ENCODE assay signal across 17 cellular contexts in the genomic region with DNA sequence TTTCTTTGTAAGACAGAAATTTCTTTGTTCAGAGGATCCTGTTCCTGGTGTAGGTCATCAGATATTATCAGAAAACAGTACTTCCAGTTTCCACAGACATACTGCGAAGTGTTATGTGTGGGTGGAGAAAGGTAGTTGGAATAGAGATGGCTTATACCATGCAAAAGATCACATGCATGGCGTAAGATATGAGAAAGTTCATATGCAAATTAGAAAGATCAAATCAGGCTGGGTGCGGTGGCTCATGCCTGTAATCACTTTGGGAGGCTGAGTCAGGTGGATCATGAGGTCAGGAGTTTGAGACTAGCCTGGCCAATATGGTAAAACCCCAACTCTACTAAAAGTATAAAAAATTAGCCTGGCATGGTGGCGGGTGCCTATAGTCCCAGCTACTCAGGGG.
DNase-seq lines count a peak whose midpoint lies in the region; ATAC-seq and TF ChIP-seq lines count a peak whose summit lies in the region.
"Had no signal": no experiment of that assay in that cellular context is flagged by ENCODE, and none has a peak within 500 bp of the region (broad histone marks: within the 10 kb centered on the region; RNA-seq: fewer than 3 reads in every experiment).

No MANE protein-coding gene starts in this region.

- no peak overlapping the region for H3K27ac Mint-ChIP-seq in activated T-cell treated with anti-CD3 and anti-CD28 coated beads, Interleukin-2, amount 50 U/mL, for 24 hours

- no peak for TF ChIP-seq EP300 in esophagus muscularis mucosa (IDR thresholded peaks at IDR 0.05)
- TF ChIP-seq EP300 in sigmoid colon (IDR thresholded peaks at IDR 0.05) = no peak

- H3K36me3 ChIP-seq in esophagus muscularis mucosa (no peaks in the 10 kb centered on the region), sigmoid colon (no peaks in the 10 kb centered on the region)

- H3K4me1 Mint-ChIP-seq in activated T-cell treated with anti-CD3 and anti-CD28 coated beads, Interleukin-2, amount 50 U/mL, for 24 hours (ENCODE audit: low read depth) = peaks cover 12% of the 10 kb centered on the region

- no peaks in the 10 kb centered on the region for H3K4me1 ChIP-seq in esophagus muscularis mucosa
- no peaks in the 10 kb centered on the region for H3K4me1 ChIP-seq in sigmoid colon
- H3K4me1 ChIP-seq: Caco-2 had no signal

- peak; percentile 25 for DNase-seq in activated T-cell treated with anti-CD3 and anti-CD28 coated beads for 48 hours (ENCODE audit: low read depth)
- DNase-seq in activated T-cell treated with anti-CD3 and anti-CD28 coated beads, Interleukin-2, amount 50 U/mL, for 24 hours = no peak
- peak; percentile 41 for DNase-seq in COLO829 (ENCODE audit: low spot score)
- DNase-seq in esophagus muscularis mucosa (ENCODE audit: extremely low spot score) = peak; percentile 8
- DNase-seq in NCI-H526 treated with DMSO at 0.1 percent for 48 hours (lab: John Stamatoyannopoulos, UW) = no peak
- DNase-seq in sigmoid colon = no peak
- DNase-seq: Caco-2, DMS153, KBM-7, NCI-H1417 treated with DMSO at 0.1 percent for 48 hours, NCI-H2029, NCI-H2171, NCI-H446 treated with DMSO at 0.1 percent for 48 hours, NCI-H774, PC-9 had no signal

- no peaks in the 10 kb centered on the region for H3K27me3 ChIP-seq in esophagus muscularis mucosa
- no peaks in the 10 kb centered on the region for H3K27me3 ChIP-seq in sigmoid colon

- ATAC-seq in GM19351 (IDR thresholded peaks at IDR 0.05; ENCODE audit: unreplicated experiment) (peak; percentile 75), GM21367 (IDR thresholded peaks at IDR 0.05; ENCODE audit: unreplicated experiment) (no peak)

- WGBS in esophagus muscularis mucosa = 89% methylated on average over 4 of the region's 4 CpGs
- 81 to 88% methylated on average over 4 of the region's 4 CpGs for WGBS in sigmoid colon, 2 donors

- H3K9me3 ChIP-seq in esophagus muscularis mucosa = no peaks in the 10 kb centered on the region
- H3K9me3 ChIP-seq in sigmoid colon = no peaks in the 10 kb centered on the region
- H3K9me3 ChIP-seq: Caco-2 had no signal

- TF ChIP-seq CTCF in esophagus muscularis mucosa (IDR thresholded peaks at IDR 0.05) = no peak
- TF ChIP-seq CTCF in sigmoid colon (IDR thresholded peaks at IDR 0.05) = no peak

- H3K27ac ChIP-seq in esophagus muscularis mucosa (replicated peaks in 1 of 4) = no peak overlapping the region
- H3K27ac ChIP-seq in sigmoid colon = no peak overlapping the region
- H3K27ac ChIP-seq: PC-9 had no signal

- TF ChIP-seq POLR2A in esophagus muscularis mucosa (IDR thresholded peaks at IDR 0.05; ENCODE audit: low read depth) (no peak), sigmoid colon (IDR thresholded peaks at IDR 0.05) (no peak)

- H3K4me3 Mint-ChIP-seq in activated T-cell treated with anti-CD3 and anti-CD28 coated beads, Interleukin-2, amount 50 U/mL, for 24 hours = no peak overlapping the region

- no peak overlapping the region for H3K4me3 ChIP-seq in esophagus muscularis mucosa
- no peak overlapping the region for H3K4me3 ChIP-seq in sigmoid colon
- H3K4me3 ChIP-seq: PC-9 had no signal

- no peaks in the 10 kb centered on the region for H3K9me3 Mint-ChIP-seq in activated T-cell treated with anti-CD3 and anti-CD28 coated beads, Interleukin-2, amount 50 U/mL, for 24 hours

- H3K36me3 Mint-ChIP-seq in activated T-cell treated with anti-CD3 and anti-CD28 coated beads, Interleukin-2, amount 50 U/mL, for 24 hours (ENCODE audit: low read depth) = no peaks in the 10 kb centered on the region

- intact Hi-C loops in esophagus muscularis mucosa (cut with DNase I) = loop anchor here (5.0 kb wide), 1 partner anchor 53 kb away; no protein-coding TSS in a partner anchor
- intact Hi-C loops in sigmoid colon (cut with DNase I) = no loop called here

- peaks cover 4% of the 10 kb centered on the region for H3K27me3 Mint-ChIP-seq in activated T-cell treated with anti-CD3 and anti-CD28 coated beads, Interleukin-2, amount 50 U/mL, for 24 hours

Comparison
In these comparisons a context has a peak if more than half of its experiments do, and no peak if none do; other contexts are left out.
1. DNase-seq: peak in activated T-cell treated with anti-CD3 and anti-CD28 coated beads for 48 hours (single experiment), COLO829 (single experiment) and esophagus muscularis mucosa (single experiment); none in activated T-cell treated with anti-CD3 and anti-CD28 coated beads, Interleukin-2, amount 50 U/mL, for 24 hours (single experiment), NCI-H526 treated with DMSO at 0.1 percent for 48 hours (single experiment) and sigmoid colon (single experiment).